Comparison of ENCODE assay signal across 1 cellular context in the genomic region with DNA sequence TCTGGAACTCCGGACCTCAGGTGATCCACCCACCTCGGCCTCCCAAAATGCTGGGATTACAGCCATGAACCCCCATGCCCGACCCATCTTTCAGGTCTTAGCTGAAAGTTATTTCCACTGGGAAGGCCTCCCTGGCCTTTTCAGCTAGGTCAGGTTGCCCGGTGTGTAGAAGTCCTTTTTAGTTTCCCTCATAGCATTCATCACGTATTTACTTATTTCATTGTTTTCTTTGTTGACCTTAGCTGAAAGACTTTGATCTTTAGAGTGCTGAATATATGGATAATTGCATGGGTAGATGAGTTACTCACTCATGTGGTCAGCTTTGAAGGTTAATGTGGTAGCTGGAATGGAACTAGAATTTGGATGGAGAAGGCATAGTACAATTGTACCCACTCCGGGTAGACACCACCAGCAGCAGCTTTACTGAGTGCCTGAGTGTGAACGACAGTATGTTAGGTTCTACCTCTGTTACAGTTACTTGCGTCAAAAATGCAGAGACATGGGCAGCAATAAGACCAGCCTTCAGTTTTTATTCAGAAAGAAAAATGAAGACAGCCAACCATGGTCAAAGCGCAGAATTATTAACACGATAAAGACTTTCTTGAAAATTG.
A peak's percentile ranks its signal among the peaks of the same experiment; 100 is the strongest.
TF ChIP-seq lines count a peak whose summit lies in the region.

No MANE protein-coding gene starts in this region.

TF ChIP-seq in HepG2, 621 proteins besides CTCF, POLR2A, EP300 and RAD21 (continued from another document and continues in another):
- TF ChIP-seq, protein P1, sequence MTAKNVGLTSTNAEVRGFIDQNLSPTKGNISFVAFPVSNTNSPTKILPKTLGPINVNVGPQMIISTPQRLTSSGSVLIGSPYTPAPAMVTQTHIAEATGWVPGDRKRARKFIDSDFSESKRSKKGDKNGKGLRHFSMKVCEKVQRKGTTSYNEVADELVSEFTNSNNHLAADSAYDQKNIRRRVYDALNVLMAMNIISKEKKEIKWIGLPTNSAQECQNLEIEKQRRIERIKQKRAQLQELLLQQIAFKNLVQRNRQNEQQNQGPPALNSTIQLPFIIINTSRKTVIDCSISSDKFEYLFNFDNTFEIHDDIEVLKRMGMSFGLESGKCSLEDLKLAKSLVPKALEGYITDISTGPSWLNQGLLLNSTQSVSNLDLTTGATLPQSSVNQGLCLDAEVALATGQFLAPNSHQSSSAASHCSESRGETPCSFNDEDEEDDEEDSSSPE (CRISPR knock-in tag; IDR thresholded peaks at IDR 0.05) = peak; percentile 65
- TF ChIP-seq, protein P2, sequence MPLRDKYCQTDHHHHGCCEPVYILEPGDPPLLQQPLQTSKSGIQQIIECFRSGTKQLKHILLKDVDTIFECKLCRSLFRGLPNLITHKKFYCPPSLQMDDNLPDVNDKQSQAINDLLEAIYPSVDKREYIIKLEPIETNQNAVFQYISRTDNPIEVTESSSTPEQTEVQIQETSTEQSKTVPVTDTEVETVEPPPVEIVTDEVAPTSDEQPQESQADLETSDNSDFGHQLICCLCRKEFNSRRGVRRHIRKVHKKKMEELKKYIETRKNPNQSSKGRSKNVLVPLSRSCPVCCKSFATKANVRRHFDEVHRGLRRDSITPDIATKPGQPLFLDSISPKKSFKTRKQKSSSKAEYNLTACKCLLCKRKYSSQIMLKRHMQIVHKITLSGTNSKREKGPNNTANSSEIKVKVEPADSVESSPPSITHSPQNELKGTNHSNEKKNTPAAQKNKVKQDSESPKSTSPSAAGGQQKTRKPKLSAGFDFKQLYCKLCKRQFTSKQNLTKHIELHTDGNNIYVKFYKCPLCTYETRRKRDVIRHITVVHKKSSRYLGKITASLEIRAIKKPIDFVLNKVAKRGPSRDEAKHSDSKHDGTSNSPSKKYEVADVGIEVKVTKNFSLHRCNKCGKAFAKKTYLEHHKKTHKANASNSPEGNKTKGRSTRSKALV (CRISPR knock-in tag; IDR thresholded peaks at IDR 0.05) = peak; percentile 57; the same call in 1 of the 2 replicates
- TF ChIP-seq KDM4B (CRISPR knock-in tag; IDR thresholded peaks at IDR 0.05) (peak; percentile 65; the same call in 1 of the 2 replicates), SP140L (CRISPR knock-in tag; IDR thresholded peaks at IDR 0.05; ENCODE audit: borderline replicate concordance) (peak; percentile 90; the same call in 1 of the 2 replicates), ZNF761 (CRISPR knock-in tag; conservative IDR thresholded peaks at IDR 0.05) (no peak; the same call in 1 of the 2 replicates), CREB1 (IDR thresholded peaks at IDR 0.05) (0 out of 2 replicates have a peak, but pooled peaks have one; percentile 11), CREB1 (CRISPR knock-in tag; IDR thresholded peaks at IDR 0.05) (peak; percentile 83), U2AF1 (optimal IDR thresholded peaks at IDR 0.05; ENCODE audit: low read depth, low read length) (no peak), HDAC2 (CRISPR knock-in tag; IDR thresholded peaks at IDR 0.05) (peak; percentile 96), JARID2 (CRISPR knock-in tag; IDR thresholded peaks at IDR 0.05; ENCODE audit: insufficient replicate concordance) (no peak), SALL2 (CRISPR knock-in tag; IDR thresholded peaks at IDR 0.05) (peak; percentile 54; the same call in 1 of the 2 replicates), ZNF709 (CRISPR knock-in tag; IDR thresholded peaks at IDR 0.05) (no peak), ZNF12 (CRISPR knock-in tag; IDR thresholded peaks at IDR 0.05) (peak; percentile 82; the same call in 1 of the 2 replicates), KDM3A (CRISPR knock-in tag; IDR thresholded peaks at IDR 0.05; ENCODE audit: low read depth) (peak; percentile 78), MYNN (CRISPR knock-in tag; IDR thresholded peaks at IDR 0.05; ENCODE audit: low read depth) (0 out of 2 replicates have a peak, but pooled peaks have one; percentile 61), MEIS1 (CRISPR knock-in tag; IDR thresholded peaks at IDR 0.05; ENCODE audit: borderline replicate concordance) (peak; percentile 76; the same call in 1 of the 2 replicates), ZNF570 (CRISPR knock-in tag; IDR thresholded peaks at IDR 0.05; ENCODE audit: borderline replicate concordance) (no peak), ZNF367 (CRISPR knock-in tag; IDR thresholded peaks at IDR 0.05; ENCODE audit: borderline replicate concordance) (no peak), NFRKB (IDR thresholded peaks at IDR 0.05) (no peak), HMG20A (CRISPR knock-in tag; IDR thresholded peaks at IDR 0.05; ENCODE audit: borderline replicate concordance) (peak; percentile 100), HOXD1 (CRISPR knock-in tag; IDR thresholded peaks at IDR 0.05) (peak; percentile 91; the same call in 1 of the 2 replicates), NFKBIZ (CRISPR knock-in tag; IDR thresholded peaks at IDR 0.05) (peak; percentile 35; the same call in 1 of the 2 replicates), HOXA5 (CRISPR knock-in tag; IDR thresholded peaks at IDR 0.05) (peak; percentile 84; the same call in 1 of the 2 replicates), FOXJ3 (CRISPR knock-in tag; IDR thresholded peaks at IDR 0.05; ENCODE audit: borderline replicate concordance) (peak; percentile 96), HOXA9 (CRISPR knock-in tag; IDR thresholded peaks at IDR 0.05; ENCODE audit: borderline replicate concordance) (no peak), HOXA3 (CRISPR knock-in tag; IDR thresholded peaks at IDR 0.05) (peak; percentile 70), ZNF777 (CRISPR knock-in tag; IDR thresholded peaks at IDR 0.05) (0 out of 2 replicates have a peak, but pooled peaks have one; percentile 38), ZNF768 (CRISPR knock-in tag; IDR thresholded peaks at IDR 0.05) (no peak), STAG1 (CRISPR knock-in tag; IDR thresholded peaks at IDR 0.05) (peak; percentile 44; the same call in 1 of the 2 replicates), HIVEP1 (CRISPR knock-in tag; IDR thresholded peaks at IDR 0.05) (no peak), MIXL1 (CRISPR knock-in tag; IDR thresholded peaks at IDR 0.05) (peak; percentile 100), NONO (IDR thresholded peaks at IDR 0.05) (no peak), NONO (CRISPR knock-in tag; conservative IDR thresholded peaks at IDR 0.05) (peak; percentile 91), MIER2 (CRISPR knock-in tag; IDR thresholded peaks at IDR 0.05) (peak; percentile 75; the same call in 1 of the 2 replicates), FOSL1 (CRISPR knock-in tag; IDR thresholded peaks at IDR 0.05; ENCODE audit: borderline replicate concordance) (peak; percentile 60; the same call in 1 of the 2 replicates), ZFP37 (CRISPR knock-in tag; IDR thresholded peaks at IDR 0.05; ENCODE audit: borderline replicate concordance) (0 out of 2 replicates have a peak, but pooled peaks have one; percentile 69), TEAD3 (CRISPR knock-in tag; optimal IDR thresholded peaks at IDR 0.05; ENCODE audit: borderline replicate concordance) (peak; percentile 95), ZNF34 (CRISPR knock-in tag; IDR thresholded peaks at IDR 0.05; ENCODE audit: borderline replicate concordance) (0 out of 2 replicates have a peak, but pooled peaks have one; percentile 81), MAFK (conservative IDR thresholded peaks at IDR 0.05 in 1 of 2, IDR thresholded peaks at IDR 0.05 in 1 of 2; ENCODE audit: low read length in 2 of 2) (peak in 1 of 2 experiments; percentile 45; a peak in 2 of 4 replicates), FOXK1 (CRISPR knock-in tag; IDR thresholded peaks at IDR 0.05; ENCODE audit: borderline replicate concordance, low read depth) (peak; percentile 83; the same call in 1 of the 2 replicates), CHD4 (IDR thresholded peaks at IDR 0.05; ENCODE audit: borderline replicate concordance, low read length) (peak; percentile 86; the same call in 1 of the 2 replicates), HHEX (CRISPR knock-in tag; IDR thresholded peaks at IDR 0.05) (peak; percentile 91), ETV5 (CRISPR knock-in tag; IDR thresholded peaks at IDR 0.05; ENCODE audit: borderline replicate concordance) (peak; percentile 45; the same call in 1 of the 2 replicates), ZNF496 (CRISPR knock-in tag; IDR thresholded peaks at IDR 0.05; ENCODE audit: insufficient replicate concordance) (no peak), ZNF24 (IDR thresholded peaks at IDR 0.05) (peak; percentile 73; the same call in 1 of the 2 replicates), BHLHE40 (IDR thresholded peaks at IDR 0.05; ENCODE audit: low read length) (peak; percentile 74; the same call in 1 of the 2 replicates), ARID2 (CRISPR knock-in tag; IDR thresholded peaks at IDR 0.05; ENCODE audit: borderline replicate concordance) (no peak), RELA (CRISPR knock-in tag; IDR thresholded peaks at IDR 0.05) (peak; percentile 87; the same call in 1 of the 2 replicates), SMARCE1 (IDR thresholded peaks at IDR 0.05; ENCODE audit: borderline replicate concordance) (peak; percentile 86), PRPF4 (IDR thresholded peaks at IDR 0.05; ENCODE audit: low read depth, low read length, poor library complexity, severe bottlenecking) (peak; percentile 51), NR2C2 (CRISPR knock-in tag; IDR thresholded peaks at IDR 0.05; ENCODE audit: borderline replicate concordance) (peak; percentile 72; the same call in 1 of the 2 replicates), NCOA2 (CRISPR knock-in tag; IDR thresholded peaks at IDR 0.05) (peak; percentile 97)
- TF ChIP-seq, protein P3, sequence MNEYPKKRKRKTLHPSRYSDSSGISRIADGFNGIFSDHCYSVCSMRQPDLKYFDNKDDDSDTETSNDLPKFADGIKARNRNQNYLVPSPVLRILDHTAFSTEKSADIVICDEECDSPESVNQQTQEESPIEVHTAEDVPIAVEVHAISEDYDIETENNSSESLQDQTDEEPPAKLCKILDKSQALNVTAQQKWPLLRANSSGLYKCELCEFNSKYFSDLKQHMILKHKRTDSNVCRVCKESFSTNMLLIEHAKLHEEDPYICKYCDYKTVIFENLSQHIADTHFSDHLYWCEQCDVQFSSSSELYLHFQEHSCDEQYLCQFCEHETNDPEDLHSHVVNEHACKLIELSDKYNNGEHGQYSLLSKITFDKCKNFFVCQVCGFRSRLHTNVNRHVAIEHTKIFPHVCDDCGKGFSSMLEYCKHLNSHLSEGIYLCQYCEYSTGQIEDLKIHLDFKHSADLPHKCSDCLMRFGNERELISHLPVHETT (CRISPR knock-in tag; conservative IDR thresholded peaks at IDR 0.05) = peak; percentile 65; the same call in 1 of the 2 replicates
- TF ChIP-seq, protein P4, sequence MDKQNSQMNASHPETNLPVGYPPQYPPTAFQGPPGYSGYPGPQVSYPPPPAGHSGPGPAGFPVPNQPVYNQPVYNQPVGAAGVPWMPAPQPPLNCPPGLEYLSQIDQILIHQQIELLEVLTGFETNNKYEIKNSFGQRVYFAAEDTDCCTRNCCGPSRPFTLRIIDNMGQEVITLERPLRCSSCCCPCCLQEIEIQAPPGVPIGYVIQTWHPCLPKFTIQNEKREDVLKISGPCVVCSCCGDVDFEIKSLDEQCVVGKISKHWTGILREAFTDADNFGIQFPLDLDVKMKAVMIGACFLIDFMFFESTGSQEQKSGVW (CRISPR knock-in tag; IDR thresholded peaks at IDR 0.05; ENCODE audit: borderline replicate concordance) = no peak
- TF ChIP-seq, protein P5, sequence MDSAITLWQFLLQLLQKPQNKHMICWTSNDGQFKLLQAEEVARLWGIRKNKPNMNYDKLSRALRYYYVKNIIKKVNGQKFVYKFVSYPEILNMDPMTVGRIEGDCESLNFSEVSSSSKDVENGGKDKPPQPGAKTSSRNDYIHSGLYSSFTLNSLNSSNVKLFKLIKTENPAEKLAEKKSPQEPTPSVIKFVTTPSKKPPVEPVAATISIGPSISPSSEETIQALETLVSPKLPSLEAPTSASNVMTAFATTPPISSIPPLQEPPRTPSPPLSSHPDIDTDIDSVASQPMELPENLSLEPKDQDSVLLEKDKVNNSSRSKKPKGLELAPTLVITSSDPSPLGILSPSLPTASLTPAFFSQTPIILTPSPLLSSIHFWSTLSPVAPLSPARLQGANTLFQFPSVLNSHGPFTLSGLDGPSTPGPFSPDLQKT (CRISPR knock-in tag; IDR thresholded peaks at IDR 0.05; ENCODE audit: borderline replicate concordance) = no peak
- TF ChIP-seq, protein P6, sequence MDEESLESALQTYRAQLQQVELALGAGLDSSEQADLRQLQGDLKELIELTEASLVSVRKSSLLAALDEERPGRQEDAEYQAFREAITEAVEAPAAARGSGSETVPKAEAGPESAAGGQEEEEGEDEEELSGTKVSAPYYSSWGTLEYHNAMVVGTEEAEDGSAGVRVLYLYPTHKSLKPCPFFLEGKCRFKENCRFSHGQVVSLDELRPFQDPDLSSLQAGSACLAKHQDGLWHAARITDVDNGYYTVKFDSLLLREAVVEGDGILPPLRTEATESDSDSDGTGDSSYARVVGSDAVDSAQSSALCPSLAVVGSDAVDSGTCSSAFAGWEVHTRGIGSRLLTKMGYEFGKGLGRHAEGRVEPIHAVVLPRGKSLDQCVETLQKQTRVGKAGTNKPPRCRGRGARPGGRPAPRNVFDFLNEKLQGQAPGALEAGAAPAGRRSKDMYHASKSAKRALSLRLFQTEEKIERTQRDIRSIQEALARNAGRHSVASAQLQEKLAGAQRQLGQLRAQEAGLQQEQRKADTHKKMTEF (CRISPR knock-in tag; IDR thresholded peaks at IDR 0.05) = peak; percentile 99
- TF ChIP-seq, protein P7, sequence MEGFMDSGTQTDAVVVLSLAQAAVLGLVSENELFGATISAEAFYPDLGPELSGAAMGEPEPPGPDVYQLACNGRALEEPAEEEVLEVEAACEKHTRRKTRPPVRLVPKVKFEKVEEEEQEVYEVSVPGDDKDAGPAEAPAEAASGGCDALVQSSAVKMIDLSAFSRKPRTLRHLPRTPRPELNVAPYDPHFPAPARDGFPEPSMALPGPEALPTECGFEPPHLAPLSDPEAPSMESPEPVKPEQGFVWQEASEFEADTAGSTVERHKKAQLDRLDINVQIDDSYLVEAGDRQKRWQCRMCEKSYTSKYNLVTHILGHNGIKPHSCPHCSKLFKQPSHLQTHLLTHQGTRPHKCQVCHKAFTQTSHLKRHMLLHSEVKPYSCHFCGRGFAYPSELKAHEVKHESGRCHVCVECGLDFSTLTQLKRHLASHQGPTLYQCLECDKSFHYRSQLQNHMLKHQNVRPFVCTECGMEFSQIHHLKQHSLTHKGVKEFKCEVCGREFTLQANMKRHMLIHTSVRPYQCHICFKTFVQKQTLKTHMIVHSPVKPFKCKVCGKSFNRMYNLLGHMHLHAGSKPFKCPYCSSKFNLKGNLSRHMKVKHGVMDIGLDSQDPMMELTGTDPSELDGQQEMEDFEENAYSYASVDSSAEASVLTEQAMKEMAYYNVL (CRISPR knock-in tag; IDR thresholded peaks at IDR 0.05; ENCODE audit: borderline replicate concordance) = peak; percentile 78; the same call in 1 of the 2 replicates
- TF ChIP-seq, protein P8, sequence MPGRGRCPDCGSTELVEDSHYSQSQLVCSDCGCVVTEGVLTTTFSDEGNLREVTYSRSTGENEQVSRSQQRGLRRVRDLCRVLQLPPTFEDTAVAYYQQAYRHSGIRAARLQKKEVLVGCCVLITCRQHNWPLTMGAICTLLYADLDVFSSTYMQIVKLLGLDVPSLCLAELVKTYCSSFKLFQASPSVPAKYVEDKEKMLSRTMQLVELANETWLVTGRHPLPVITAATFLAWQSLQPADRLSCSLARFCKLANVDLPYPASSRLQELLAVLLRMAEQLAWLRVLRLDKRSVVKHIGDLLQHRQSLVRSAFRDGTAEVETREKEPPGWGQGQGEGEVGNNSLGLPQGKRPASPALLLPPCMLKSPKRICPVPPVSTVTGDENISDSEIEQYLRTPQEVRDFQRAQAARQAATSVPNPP (CRISPR knock-in tag; IDR thresholded peaks at IDR 0.05) = no peak
- TF ChIP-seq, protein P9, sequence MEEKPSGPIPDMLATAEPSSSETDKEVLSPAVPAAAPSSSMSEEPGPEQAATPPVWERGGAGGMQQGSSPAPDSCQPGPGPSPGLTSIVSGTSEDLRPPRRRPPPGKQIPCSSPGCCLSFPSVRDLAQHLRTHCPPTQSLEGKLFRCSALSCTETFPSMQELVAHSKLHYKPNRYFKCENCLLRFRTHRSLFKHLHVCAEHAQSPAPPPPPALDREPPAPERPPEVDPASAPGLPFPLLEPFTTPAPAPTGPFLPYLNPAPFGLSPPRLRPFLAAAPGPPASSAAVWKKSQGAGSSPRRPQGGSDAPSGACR (CRISPR knock-in tag; IDR thresholded peaks at IDR 0.05) = 0 out of 2 replicates have a peak, but pooled peaks have one; percentile 52
